ENCODE assay signal across 35 cellular contexts in genomic region chr2:170250584-170250983, GRCh38.
"Had no signal": no experiment of that assay in that cellular context is flagged by ENCODE, and none has a peak within 500 bp of the region (broad histone marks: within the 10 kb centered on the region; RNA-seq: fewer than 3 reads in every experiment).

No MANE protein-coding gene starts in this region.

- H3K9me3 ChIP-seq: MG63 had no signal

- DNase-seq: Karpas-422, Kasumi-1, MG63, MM.1S, MV-4-11, NCI-H1048, NCI-H1092, NCI-H1092 treated with DMSO at 0.1 percent for 48 hours, NCI-H1105, NCI-H1105 treated with DMSO at 0.1 percent for 48 hours, NCI-H1417, NCI-H1417 treated with DMSO at 0.1 percent for 48 hours, NCI-H1436, NCI-H1436 treated with DMSO at 0.1 percent for 48 hours, NCI-H146, NCI-H1694, NCI-H1694 treated with DMSO at 0.1 percent for 48 hours, NCI-H187, NCI-H187 treated with DMSO at 0.1 percent for 48 hours, NCI-H1930, NCI-H2029, NCI-H2029 treated with DMSO at 0.1 percent for 48 hours, NCI-H2081, NCI-H2081 treated with DMSO at 0.1 percent for 48 hours, NCI-H2107, NCI-H2171, NCI-H2171 treated with DMSO at 0.1 percent for 48 hours, NCI-H2227 treated with DMSO at 0.1 percent for 48 hours, NCI-H226, NCI-H345, NCI-H446, NCI-H446 treated with DMSO at 0.1 percent for 48 hours, NCI-H510A, NCI-H510A treated with DMSO at 0.1 percent for 48 hours, NCI-H524 had no signal

- H3K4me3 ChIP-seq: MG63 had no signal

- H3K36me3 ChIP-seq: MG63 had no signal

- H3K27me3 ChIP-seq: MG63 had no signal
